Comparison of ENCODE assay signal across 1 cellular context in the genomic region with DNA sequence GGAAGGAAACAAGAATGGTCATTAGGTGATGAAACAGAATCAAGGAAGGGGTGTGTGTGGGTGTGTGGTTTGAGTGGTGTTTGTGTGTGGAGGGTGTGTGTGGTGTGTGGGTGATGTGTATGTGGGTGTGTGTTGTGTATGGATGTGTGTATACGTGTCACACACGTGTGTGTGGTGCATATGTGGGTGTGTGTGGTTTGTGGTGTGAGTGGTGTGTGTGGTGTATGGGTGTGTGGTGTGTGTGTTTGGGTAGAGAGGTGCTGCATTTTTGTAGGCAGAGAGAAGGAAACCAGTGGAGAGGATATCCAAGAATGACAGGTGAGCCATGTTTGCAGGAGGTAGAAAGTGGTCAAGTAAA.
TF ChIP-seq lines count a peak whose summit lies in the region.

No MANE protein-coding gene starts in this region.

TF ChIP-seq in K562, 482 proteins besides CTCF, POLR2A, EP300 and RAD21 (continues in another document):
- TF ChIP-seq FOXA1 (IDR thresholded peaks at IDR 0.05; ENCODE audit: borderline replicate concordance) = no peak
- TF ChIP-seq, protein P1, sequence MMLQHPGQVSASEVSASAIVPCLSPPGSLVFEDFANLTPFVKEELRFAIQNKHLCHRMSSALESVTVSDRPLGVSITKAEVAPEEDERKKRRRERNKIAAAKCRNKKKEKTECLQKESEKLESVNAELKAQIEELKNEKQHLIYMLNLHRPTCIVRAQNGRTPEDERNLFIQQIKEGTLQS (IDR thresholded peaks at IDR 0.05) = peak; percentile 42
- TF ChIP-seq, protein P1 (CRISPR knock-in tag; conservative IDR thresholded peaks at IDR 0.05) = no peak
- no peak for TF ChIP-seq ZNF395 (CRISPR knock-in tag; IDR thresholded peaks at IDR 0.05)
- TF ChIP-seq SMARCA5 (IDR thresholded peaks at IDR 0.05) = peak; percentile 95
- TF ChIP-seq NBN (IDR thresholded peaks at IDR 0.05; ENCODE audit: low read depth) = peak; percentile 82
- no peak for TF ChIP-seq CBFB (CRISPR knock-in tag; IDR thresholded peaks at IDR 0.05)
- TF ChIP-seq HDAC1 (IDR thresholded peaks at IDR 0.05) = peak in 1 of 2 experiments; percentile 92; a peak in 2 of 4 replicates
- 0 out of 2 replicates have a peak, but pooled peaks have one; percentile 12 for TF ChIP-seq SOX6 (IDR thresholded peaks at IDR 0.05)
- TF ChIP-seq TEAD4 (IDR thresholded peaks at IDR 0.05; ENCODE audit: low read length) = no peak; the same call in 1 of the 2 replicates
- TF ChIP-seq TEAD4 (CRISPR knock-in tag; IDR thresholded peaks at IDR 0.05; ENCODE audit: borderline replicate concordance) = no peak
- TF ChIP-seq, protein P2, sequence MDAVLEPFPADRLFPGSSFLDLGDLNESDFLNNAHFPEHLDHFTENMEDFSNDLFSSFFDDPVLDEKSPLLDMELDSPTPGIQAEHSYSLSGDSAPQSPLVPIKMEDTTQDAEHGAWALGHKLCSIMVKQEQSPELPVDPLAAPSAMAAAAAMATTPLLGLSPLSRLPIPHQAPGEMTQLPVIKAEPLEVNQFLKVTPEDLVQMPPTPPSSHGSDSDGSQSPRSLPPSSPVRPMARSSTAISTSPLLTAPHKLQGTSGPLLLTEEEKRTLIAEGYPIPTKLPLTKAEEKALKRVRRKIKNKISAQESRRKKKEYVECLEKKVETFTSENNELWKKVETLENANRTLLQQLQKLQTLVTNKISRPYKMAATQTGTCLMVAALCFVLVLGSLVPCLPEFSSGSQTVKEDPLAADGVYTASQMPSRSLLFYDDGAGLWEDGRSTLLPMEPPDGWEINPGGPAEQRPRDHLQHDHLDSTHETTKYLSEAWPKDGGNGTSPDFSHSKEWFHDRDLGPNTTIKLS (IDR thresholded peaks at IDR 0.05; ENCODE audit: borderline replicate concordance, low read depth) = peak; percentile 51; the same call in 1 of the 2 replicates
- no peak for TF ChIP-seq BHLHE40 (IDR thresholded peaks at IDR 0.05; ENCODE audit: low read length)
- TF ChIP-seq SMAD2 (IDR thresholded peaks at IDR 0.05; ENCODE audit: low read depth, low read length) = no peak
- TF ChIP-seq BCOR (IDR thresholded peaks at IDR 0.05) = peak; percentile 52
- peak; percentile 54 for TF ChIP-seq ARID1B (IDR thresholded peaks at IDR 0.05)
- TF ChIP-seq, protein P3, sequence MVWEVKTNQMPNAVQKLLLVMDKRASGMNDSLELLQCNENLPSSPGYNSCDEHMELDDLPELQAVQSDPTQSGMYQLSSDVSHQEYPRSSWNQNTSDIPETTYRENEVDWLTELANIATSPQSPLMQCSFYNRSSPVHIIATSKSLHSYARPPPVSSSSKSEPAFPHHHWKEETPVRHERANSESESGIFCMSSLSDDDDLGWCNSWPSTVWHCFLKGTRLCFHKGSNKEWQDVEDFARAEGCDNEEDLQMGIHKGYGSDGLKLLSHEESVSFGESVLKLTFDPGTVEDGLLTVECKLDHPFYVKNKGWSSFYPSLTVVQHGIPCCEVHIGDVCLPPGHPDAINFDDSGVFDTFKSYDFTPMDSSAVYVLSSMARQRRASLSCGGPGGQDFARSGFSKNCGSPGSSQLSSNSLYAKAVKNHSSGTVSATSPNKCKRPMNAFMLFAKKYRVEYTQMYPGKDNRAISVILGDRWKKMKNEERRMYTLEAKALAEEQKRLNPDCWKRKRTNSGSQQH (CRISPR knock-in tag; IDR thresholded peaks at IDR 0.05) = peak; percentile 97
- TF ChIP-seq ZZZ3 (IDR thresholded peaks at IDR 0.05) = peak; percentile 65; the same call in 1 of the 2 replicates
- peak in 1 of 2 experiments; percentile 30; a peak in 1 of 4 replicates for TF ChIP-seq CSDE1 (IDR thresholded peaks at IDR 0.05)
- TF ChIP-seq NCOA1 (IDR thresholded peaks at IDR 0.05; ENCODE audit: low read depth) = peak; percentile 37; the same call in 1 of the 2 replicates
- TF ChIP-seq BCLAF1 (IDR thresholded peaks at IDR 0.05; ENCODE audit: borderline replicate concordance in 1 of 2, control insufficient read depth in 1 of 2, low read depth in 2 of 2, low read length in 1 of 2) = peak in 1 of 2 experiments; percentile 73; a peak in 1 of 4 replicates
- TF ChIP-seq TAF15 (IDR thresholded peaks at IDR 0.05; ENCODE audit: low read depth, low read length) = no peak
- TF ChIP-seq IRF2 (CRISPR knock-in tag; IDR thresholded peaks at IDR 0.05) = no peak
- TF ChIP-seq NCOA4 (IDR thresholded peaks at IDR 0.05; ENCODE audit: partially characterized antibody) = peak; percentile 82
- TF ChIP-seq PHB2 (IDR thresholded peaks at IDR 0.05; ENCODE audit: low read depth) = peak; percentile 69
- no peak for TF ChIP-seq CBX1 (IDR thresholded peaks at IDR 0.05; ENCODE audit: low read depth)
- no peak for TF ChIP-seq NELFE (IDR thresholded peaks at IDR 0.05; ENCODE audit: insufficient read depth, insufficient read length)
- TF ChIP-seq, protein P4, sequence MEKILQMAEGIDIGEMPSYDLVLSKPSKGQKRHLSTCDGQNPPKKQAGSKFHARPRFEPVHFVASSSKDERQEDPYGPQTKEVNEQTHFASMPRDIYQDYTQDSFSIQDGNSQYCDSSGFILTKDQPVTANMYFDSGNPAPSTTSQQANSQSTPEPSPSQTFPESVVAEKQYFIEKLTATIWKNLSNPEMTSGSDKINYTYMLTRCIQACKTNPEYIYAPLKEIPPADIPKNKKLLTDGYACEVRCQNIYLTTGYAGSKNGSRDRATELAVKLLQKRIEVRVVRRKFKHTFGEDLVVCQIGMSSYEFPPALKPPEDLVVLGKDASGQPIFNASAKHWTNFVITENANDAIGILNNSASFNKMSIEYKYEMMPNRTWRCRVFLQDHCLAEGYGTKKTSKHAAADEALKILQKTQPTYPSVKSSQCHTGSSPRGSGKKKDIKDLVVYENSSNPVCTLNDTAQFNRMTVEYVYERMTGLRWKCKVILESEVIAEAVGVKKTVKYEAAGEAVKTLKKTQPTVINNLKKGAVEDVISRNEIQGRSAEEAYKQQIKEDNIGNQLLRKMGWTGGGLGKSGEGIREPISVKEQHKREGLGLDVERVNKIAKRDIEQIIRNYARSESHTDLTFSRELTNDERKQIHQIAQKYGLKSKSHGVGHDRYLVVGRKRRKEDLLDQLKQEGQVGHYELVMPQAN (IDR thresholded peaks at IDR 0.05; ENCODE audit: borderline replicate concordance) = peak; percentile 80
- 0 out of 2 replicates have a peak, but pooled peaks have one; percentile 40 for TF ChIP-seq CEBPG (CRISPR knock-in tag; IDR thresholded peaks at IDR 0.05)
- peak in 1 of 2 experiments; percentile 9; a peak in 1 of 4 replicates for TF ChIP-seq CEBPG (tag; conservative IDR thresholded peaks at IDR 0.05 in 1 of 2, IDR thresholded peaks at IDR 0.05 in 1 of 2)
- peak; percentile 77 for TF ChIP-seq THRAP3 (IDR thresholded peaks at IDR 0.05; ENCODE audit: borderline replicate concordance)
- TF ChIP-seq ZSCAN32 (CRISPR knock-in tag; IDR thresholded peaks at IDR 0.05) = no peak
- peak; percentile 8; the same call in 1 of the 2 replicates for TF ChIP-seq ZNF316 (IDR thresholded peaks at IDR 0.05)
- peak; percentile 49 for TF ChIP-seq PHF20 (IDR thresholded peaks at IDR 0.05; ENCODE audit: partially characterized antibody)
- TF ChIP-seq HMGXB4 (CRISPR knock-in tag; IDR thresholded peaks at IDR 0.05) = no peak
- TF ChIP-seq, protein P5, sequence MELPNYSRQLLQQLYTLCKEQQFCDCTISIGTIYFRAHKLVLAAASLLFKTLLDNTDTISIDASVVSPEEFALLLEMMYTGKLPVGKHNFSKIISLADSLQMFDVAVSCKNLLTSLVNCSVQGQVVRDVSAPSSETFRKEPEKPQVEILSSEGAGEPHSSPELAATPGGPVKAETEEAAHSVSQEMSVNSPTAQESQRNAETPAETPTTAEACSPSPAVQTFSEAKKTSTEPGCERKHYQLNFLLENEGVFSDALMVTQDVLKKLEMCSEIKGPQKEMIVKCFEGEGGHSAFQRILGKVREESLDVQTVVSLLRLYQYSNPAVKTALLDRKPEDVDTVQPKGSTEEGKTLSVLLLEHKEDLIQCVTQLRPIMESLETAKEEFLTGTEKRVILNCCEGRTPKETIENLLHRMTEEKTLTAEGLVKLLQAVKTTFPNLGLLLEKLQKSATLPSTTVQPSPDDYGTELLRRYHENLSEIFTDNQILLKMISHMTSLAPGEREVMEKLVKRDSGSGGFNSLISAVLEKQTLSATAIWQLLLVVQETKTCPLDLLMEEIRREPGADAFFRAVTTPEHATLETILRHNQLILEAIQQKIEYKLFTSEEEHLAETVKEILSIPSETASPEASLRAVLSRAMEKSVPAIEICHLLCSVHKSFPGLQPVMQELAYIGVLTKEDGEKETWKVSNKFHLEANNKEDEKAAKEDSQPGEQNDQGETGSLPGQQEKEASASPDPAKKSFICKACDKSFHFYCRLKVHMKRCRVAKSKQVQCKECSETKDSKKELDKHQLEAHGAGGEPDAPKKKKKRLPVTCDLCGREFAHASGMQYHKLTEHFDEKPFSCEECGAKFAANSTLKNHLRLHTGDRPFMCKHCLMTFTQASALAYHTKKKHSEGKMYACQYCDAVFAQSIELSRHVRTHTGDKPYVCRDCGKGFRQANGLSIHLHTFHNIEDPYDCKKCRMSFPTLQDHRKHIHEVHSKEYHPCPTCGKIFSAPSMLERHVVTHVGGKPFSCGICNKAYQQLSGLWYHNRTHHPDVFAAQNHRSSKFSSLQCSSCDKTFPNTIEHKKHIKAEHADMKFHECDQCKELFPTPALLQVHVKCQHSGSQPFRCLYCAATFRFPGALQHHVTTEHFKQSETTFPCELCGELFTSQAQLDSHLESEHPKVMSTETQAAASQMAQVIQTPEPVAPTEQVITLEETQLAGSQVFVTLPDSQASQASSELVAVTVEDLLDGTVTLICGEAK (IDR thresholded peaks at IDR 0.05) = peak; percentile 61
- TF ChIP-seq, protein P5 (CRISPR knock-in tag; IDR thresholded peaks at IDR 0.05) = no peak
- TF ChIP-seq NCOR1 (IDR thresholded peaks at IDR 0.05) = 0 out of 2 replicates have a peak, but pooled peaks have one; percentile 34
- TF ChIP-seq TRIM28 (IDR thresholded peaks at IDR 0.05) = no peak; the same call in 1 of the 2 replicates
